8 cellular contexts compared by ENCODE assay signal in the genomic region with DNA sequence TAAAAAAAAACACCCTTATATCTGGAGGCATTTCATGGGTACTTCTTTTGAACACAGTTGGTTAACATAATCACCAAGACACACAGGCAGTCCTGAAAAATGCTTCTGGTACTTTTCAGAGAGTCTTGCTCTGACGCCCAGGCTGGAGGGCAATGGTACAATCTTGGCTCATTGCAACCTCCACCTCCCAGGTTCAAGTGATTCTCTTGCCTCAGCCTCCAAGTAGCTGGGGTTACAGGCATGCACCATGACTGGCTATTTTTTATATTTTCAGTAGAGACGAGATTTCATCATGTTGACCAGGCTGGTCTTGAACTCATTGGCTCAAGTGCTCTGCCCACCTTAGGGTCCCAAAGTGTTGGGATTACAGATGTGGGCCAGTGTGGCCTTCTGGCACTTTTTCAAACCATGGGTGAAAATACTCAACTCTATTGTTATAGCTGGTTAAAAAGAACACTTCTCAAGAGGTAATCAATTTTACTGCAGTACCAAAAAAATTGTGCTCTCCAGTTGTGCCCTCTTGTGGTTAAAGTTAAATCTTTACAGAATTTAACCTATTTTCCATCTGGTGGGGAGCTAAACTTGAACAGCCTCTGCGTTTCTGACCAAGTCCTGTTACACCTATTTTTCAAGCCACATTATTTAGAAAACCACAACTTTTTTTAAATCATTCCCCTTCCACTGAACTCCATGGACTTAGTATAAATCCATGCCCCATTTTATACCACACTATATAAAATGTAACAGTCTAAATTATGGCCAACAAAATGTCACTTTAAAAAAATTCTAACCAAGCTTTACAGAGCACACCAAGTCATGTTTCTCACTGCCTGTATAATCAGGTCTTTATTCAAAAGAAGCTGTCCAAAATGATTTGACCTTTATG. TPM values are rescaled to one million over a fixed set of nuclear protein-coding genes. Genes with fewer than 3 reads are reported as not detected.
A peak's percentile ranks its signal among the peaks of the same experiment; 100 is the strongest.
DNase-seq lines count a peak whose midpoint lies in the region; ATAC-seq and TF ChIP-seq lines count a peak whose summit lies in the region.

No MANE protein-coding gene starts in this region.

- no peaks in the 10 kb centered on the region for H3K27me3 Mint-ChIP-seq in progenitor cell of endocrine pancreas

- H3K36me3 Mint-ChIP-seq in progenitor cell of endocrine pancreas (ENCODE audit: insufficient read depth) = peaks cover 36% of the 10 kb centered on the region

- peak in 1 of 2 donors; percentile 53 for TF ChIP-seq CTCF in right atrium auricular region (IDR thresholded peaks at IDR 0.05)
- TF ChIP-seq CTCF in progenitor cell of endocrine pancreas (IDR thresholded peaks at IDR 0.05; ENCODE audit: unreplicated experiment) = peak; percentile 53

- no peak overlapping the region for H3K27ac ChIP-seq in right atrium auricular region

- peaks cover 74% of the 10 kb centered on the region for H3K36me3 ChIP-seq in right atrium auricular region

- H3K9me3 ChIP-seq in right atrium auricular region = no peaks in the 10 kb centered on the region

- H3K4me1 Mint-ChIP-seq in progenitor cell of endocrine pancreas (ENCODE audit: low read depth) = peaks cover 22% of the 10 kb centered on the region

- no peak overlapping the region for H3K4me3 ChIP-seq in right atrium auricular region

- DNase-seq in right atrium auricular region (ENCODE audit: low spot score) (peak; percentile 28), left cardiac atrium (no peak), dermis blood vessel endothelial cell (peak; percentile 70), progenitor cell of endocrine pancreas (ENCODE audit: low spot score, unreplicated experiment) (no peak)
- DNase-seq in stimulated activated CD4-positive, alpha-beta T cell treated with anti-CD3 and anti-CD28 coated beads, Interleukin-4, amount 100 ng/mL, for 1 hour = no peak

- H3K27me3 ChIP-seq in right atrium auricular region = no peaks in the 10 kb centered on the region

- no peak overlapping the region for H3K27ac Mint-ChIP-seq in progenitor cell of endocrine pancreas

- no peak for ATAC-seq in left cardiac atrium
- ATAC-seq in HG03175 (IDR thresholded peaks at IDR 0.05; ENCODE audit: unreplicated experiment) = no peak
- ATAC-seq in HG02678 (IDR thresholded peaks at IDR 0.05; ENCODE audit: unreplicated experiment) = no peak

- intact Hi-C loops in left cardiac atrium (cut with DNase I) = loop anchor here in 1 of 2 donors (10.0 kb wide), 1 partner anchor 114 kb away; a partner anchor contains a TSS

- peaks cover 0 to 40% of the 10 kb centered on the region in 2 donors for H3K4me1 ChIP-seq in right atrium auricular region

- no peak overlapping the region for H3K4me3 Mint-ChIP-seq in progenitor cell of endocrine pancreas (ENCODE audit: low read depth)

- no peaks in the 10 kb centered on the region for H3K9me3 Mint-ChIP-seq in progenitor cell of endocrine pancreas (ENCODE audit: low read depth)

TF ChIP-seq in PFSK-1, 5 proteins besides CTCF, POLR2A, EP300 and RAD21:
- TF ChIP-seq POLR2AphosphoS5 (IDR thresholded peaks at IDR 0.05; ENCODE audit: low read depth, low read length) = peak; percentile 14; the same call in 1 of the 2 replicates
- no peak for TF ChIP-seq TAF1 (IDR thresholded peaks at IDR 0.05; ENCODE audit: borderline replicate concordance, insufficient read depth, low read length)
- no peak for TF ChIP-seq FOXP2 (optimal IDR thresholded peaks at IDR 0.05; ENCODE audit: borderline replicate concordance, extremely low read depth, extremely low read length, insufficient read depth)
- no peak for TF ChIP-seq SIN3A (IDR thresholded peaks at IDR 0.05; ENCODE audit: borderline replicate concordance, insufficient read depth, low read length)
- TF ChIP-seq, protein P1, sequence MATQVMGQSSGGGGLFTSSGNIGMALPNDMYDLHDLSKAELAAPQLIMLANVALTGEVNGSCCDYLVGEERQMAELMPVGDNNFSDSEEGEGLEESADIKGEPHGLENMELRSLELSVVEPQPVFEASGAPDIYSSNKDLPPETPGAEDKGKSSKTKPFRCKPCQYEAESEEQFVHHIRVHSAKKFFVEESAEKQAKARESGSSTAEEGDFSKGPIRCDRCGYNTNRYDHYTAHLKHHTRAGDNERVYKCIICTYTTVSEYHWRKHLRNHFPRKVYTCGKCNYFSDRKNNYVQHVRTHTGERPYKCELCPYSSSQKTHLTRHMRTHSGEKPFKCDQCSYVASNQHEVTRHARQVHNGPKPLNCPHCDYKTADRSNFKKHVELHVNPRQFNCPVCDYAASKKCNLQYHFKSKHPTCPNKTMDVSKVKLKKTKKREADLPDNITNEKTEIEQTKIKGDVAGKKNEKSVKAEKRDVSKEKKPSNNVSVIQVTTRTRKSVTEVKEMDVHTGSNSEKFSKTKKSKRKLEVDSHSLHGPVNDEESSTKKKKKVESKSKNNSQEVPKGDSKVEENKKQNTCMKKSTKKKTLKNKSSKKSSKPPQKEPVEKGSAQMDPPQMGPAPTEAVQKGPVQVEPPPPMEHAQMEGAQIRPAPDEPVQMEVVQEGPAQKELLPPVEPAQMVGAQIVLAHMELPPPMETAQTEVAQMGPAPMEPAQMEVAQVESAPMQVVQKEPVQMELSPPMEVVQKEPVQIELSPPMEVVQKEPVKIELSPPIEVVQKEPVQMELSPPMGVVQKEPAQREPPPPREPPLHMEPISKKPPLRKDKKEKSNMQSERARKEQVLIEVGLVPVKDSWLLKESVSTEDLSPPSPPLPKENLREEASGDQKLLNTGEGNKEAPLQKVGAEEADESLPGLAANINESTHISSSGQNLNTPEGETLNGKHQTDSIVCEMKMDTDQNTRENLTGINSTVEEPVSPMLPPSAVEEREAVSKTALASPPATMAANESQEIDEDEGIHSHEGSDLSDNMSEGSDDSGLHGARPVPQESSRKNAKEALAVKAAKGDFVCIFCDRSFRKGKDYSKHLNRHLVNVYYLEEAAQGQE (IDR thresholded peaks at IDR 0.05; ENCODE audit: insufficient read depth in 1 of 2, low read depth in 2 of 2, low read length in 2 of 2) = no peak

RNA-seq across cellular contexts. Expression of a gene that starts 1.2 kb away (rescaled TPM):
- total RNA-seq in right atrium auricular region (10 to 100 TPM; 27.6 to 35.3 TPM), left cardiac atrium (10 to 100 TPM; 32.3 to 33.3 TPM), dermis blood vessel endothelial cell (21.4 and 22.2 TPM in 2 replicates), progenitor cell of endocrine pancreas (25.2 and 25.9 TPM in 2 replicates)
- 78.9 TPM for polyA plus RNA-seq in PFSK-1 (2012; ENCODE audit: insufficient read length, low read depth)

RNA-seq across cellular contexts. Expression of a gene that starts 5.9 kb away (rescaled TPM):
- total RNA-seq in right atrium auricular region (1,000 to 10,000 TPM; 2,054 to 2,622 TPM), left cardiac atrium (1,000 to 10,000 TPM; 1,466 to 1,535 TPM), dermis blood vessel endothelial cell (1,741 and 3,818 TPM in 2 replicates), progenitor cell of endocrine pancreas (2,572 and 2,630 TPM in 2 replicates)
- polyA plus RNA-seq in PFSK-1 (2012; ENCODE audit: insufficient read length, low read depth) = 6,345 TPM

RNA-seq across cellular contexts. Expression of a gene that starts 6.4 kb away (rescaled TPM):
- total RNA-seq in right atrium auricular region (under 1 TPM; 0.89 to 0.98 TPM), left cardiac atrium (1 to 10 TPM; 2.3 to 3.5 TPM), dermis blood vessel endothelial cell (14.3 and 25.1 TPM in 2 replicates), progenitor cell of endocrine pancreas (22.5 and 23.3 TPM in 2 replicates)
- 12.1 TPM for polyA plus RNA-seq in PFSK-1 (2012; ENCODE audit: insufficient read length, low read depth)

Comparison
In these comparisons a context has a peak if more than half of its experiments do, and no peak if none do; other contexts are left out.
1. DNase-seq: peak in right atrium auricular region (single experiment) and dermis blood vessel endothelial cell (single experiment); none in left cardiac atrium (single experiment), progenitor cell of endocrine pancreas (single experiment) and stimulated activated CD4-positive, alpha-beta T cell treated with anti-CD3 and anti-CD28 coated beads, Interleukin-4, amount 100 ng/mL, for 1 hour (single experiment).